In the genomic region with DNA sequence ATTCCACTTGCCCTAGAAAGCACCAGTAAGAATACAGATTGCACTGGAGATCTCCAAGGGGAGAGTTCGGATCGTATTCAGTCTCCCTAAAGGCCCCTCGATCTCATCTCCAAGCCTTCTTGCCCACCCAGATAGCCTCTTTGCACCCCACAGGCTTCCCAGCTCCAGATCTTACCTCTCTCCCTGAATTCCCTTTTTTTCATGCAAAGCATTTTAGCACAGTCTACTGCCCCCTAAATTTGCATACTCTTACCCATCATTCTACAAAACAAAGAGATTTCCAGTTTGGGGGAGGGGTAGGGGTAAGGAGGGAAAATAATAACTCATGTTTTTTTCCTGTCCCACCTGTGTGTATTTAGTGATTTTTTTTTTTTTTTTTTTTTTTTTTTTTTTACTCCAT, we compare ENCODE assay signal across 20 cellular contexts.
"Had no signal": no experiment of that assay in that cellular context is flagged by ENCODE, and none has a peak within 500 bp of the region (broad histone marks: within the 10 kb centered on the region; RNA-seq: fewer than 3 reads in every experiment).

No MANE protein-coding gene starts in this region.

- H3K27ac ChIP-seq: brain microvascular endothelial cell, dorsolateral prefrontal cortex, epithelial cell of prostate, spleen had no signal

- H3K9me3 Mint-ChIP-seq: activated CD4-positive, alpha-beta T cell treated with anti-CD3 and anti-CD28 coated beads, Interleukin-2, amount 10 ng/mL, durations not matched to agents 7 days and 5 days; mesothelial cell of epicardium; nephron progenitor cell had no signal

- H3K4me3 Mint-ChIP-seq: activated CD4-positive, alpha-beta T cell treated with anti-CD3 and anti-CD28 coated beads, Interleukin-2, amount 10 ng/mL, durations not matched to agents 7 days and 5 days; mesothelial cell of epicardium; nephron progenitor cell had no signal

- H3K27me3 ChIP-seq: brain microvascular endothelial cell, dorsolateral prefrontal cortex, spleen had no signal

- H3K4me3 ChIP-seq: dorsolateral prefrontal cortex, lower lobe of right lung, spleen had no signal

- H3K9me3 ChIP-seq: lower lobe of right lung, spleen had no signal

- H3K36me3 Mint-ChIP-seq: mesothelial cell of epicardium had no signal

- DNase-seq: activated CD4-positive, alpha-beta T cell treated with anti-CD3 and anti-CD28 coated beads, Interleukin-2, amount 10 ng/mL, durations not matched to agents 7 days and 5 days; activated CD8-positive, alpha-beta memory T cell treated with anti-CD3 and anti-CD28 coated beads for 24 hours; activated CD8-positive, alpha-beta memory T cell treated with anti-CD3 and anti-CD28 coated beads, Interleukin-2, amount 50 U/mL, for 48 hours; activated effector memory CD4-positive, alpha-beta T cell treated with Interleukin-2 at 50 U/mL for 16 hours; activated naive CD4-positive, alpha-beta T cell treated with anti-CD3 and anti-CD28 coated beads, Interleukin-2, amount 50 U/mL, for 16 hours; activated T-cell treated with anti-CD3 and anti-CD28 coated beads, Interleukin-2, amount 50 U/mL, for 48 hours; aorta; brain microvascular endothelial cell; central memory CD4-positive, alpha-beta T cell; dorsolateral prefrontal cortex; foreskin fibroblast; hippocampal formation; nephron progenitor cell; occipital lobe; spleen; stimulated activated naive CD4-positive, alpha-beta T cell; T-helper 9 cell had no signal

- H3K27ac Mint-ChIP-seq: activated CD4-positive, alpha-beta T cell treated with anti-CD3 and anti-CD28 coated beads, Interleukin-2, amount 10 ng/mL, durations not matched to agents 7 days and 5 days; mesothelial cell of epicardium; nephron progenitor cell had no signal

- H3K36me3 ChIP-seq: brain microvascular endothelial cell, lower lobe of right lung, spleen had no signal

- H3K4me1 Mint-ChIP-seq: activated CD4-positive, alpha-beta T cell treated with anti-CD3 and anti-CD28 coated beads, Interleukin-2, amount 10 ng/mL, durations not matched to agents 7 days and 5 days had no signal
